In the genomic region with DNA sequence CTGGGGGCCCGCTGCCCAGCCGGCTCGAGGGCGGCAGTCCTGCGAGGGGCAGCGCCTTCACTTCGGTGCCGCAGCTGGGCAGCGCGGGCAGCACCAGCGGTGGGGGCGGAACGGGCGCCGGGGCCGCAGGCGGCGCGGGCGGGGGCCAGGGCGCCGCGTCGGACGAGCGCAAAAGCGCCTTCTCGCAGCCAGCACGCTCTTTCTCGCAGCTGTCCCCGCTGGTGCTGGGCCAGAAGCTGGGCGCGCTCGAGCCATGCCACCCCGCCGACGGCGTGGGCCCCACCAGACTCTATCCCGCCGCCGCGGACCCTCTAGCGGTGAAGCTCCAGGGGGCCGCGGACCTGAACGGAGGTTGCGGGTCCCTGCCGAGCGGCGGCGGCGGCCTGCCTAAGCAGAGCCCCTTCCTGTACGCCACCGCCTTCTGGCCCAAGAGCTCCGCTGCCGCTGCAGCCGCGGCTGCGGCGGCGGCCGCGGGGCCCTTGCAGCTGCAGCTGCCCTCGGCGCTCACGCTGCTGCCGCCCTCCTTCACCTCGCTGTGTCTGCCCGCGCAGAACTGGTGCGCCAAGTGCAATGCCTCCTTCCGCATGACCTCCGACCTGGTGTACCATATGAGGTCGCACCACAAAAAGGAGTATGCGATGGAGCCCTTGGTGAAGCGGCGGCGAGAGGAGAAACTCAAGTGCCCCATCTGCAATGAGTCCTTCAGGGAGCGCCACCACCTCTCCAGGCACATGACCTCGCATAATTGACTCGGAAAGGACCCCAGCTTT, we compare ENCODE assay signal across 8 cellular contexts. TPM values are rescaled to one million over a fixed set of nuclear protein-coding genes. Genes with fewer than 3 reads are reported as not detected.
DNase-seq lines count a peak whose midpoint lies in the region; ATAC-seq, FAIRE-seq and TF ChIP-seq lines count a peak whose summit lies in the region.

No MANE protein-coding gene starts in this region.

- H3K9me3 Mint-ChIP-seq in T-cell, result no peaks in the 10 kb centered on the region
- peaks cover 4 to 24% (median 18%) of the 10 kb centered on the region in 5 experiments for H3K9me3 Mint-ChIP-seq in brain
- peaks cover 0 to 2% of the 10 kb centered on the region in 2 donors for H3K9me3 Mint-ChIP-seq in stimulated activated naive B cell treated with anti-CD40 and anti-IgM and Interleukin-4, amounts not matched to agents 10 μg/mL and 1 μg/mL and 100 μg/mL, for 72 hours

- peak overlapping the region; percentile 67 for H3K4me3 ChIP-seq in AG09309 (ENCODE audit: control insufficient read depth, low read depth, low read length)
- H3K4me3 ChIP-seq in kidney (ENCODE audit: low read length in 2 of 2), result peak overlapping the region in 1 of 2 donors; percentile 47

- H3K27ac Mint-ChIP-seq in T-cell (peak overlapping the region; percentile 78 to 87), brain (peak overlapping the region in 2 of 5 experiments; percentile 32 to 85)
- peak overlapping the region; percentile 89 for H3K27ac Mint-ChIP-seq in stimulated activated naive B cell treated with anti-CD40 and anti-IgM and Interleukin-4, amounts not matched to agents 10 μg/mL and 1 μg/mL and 100 μg/mL, for 72 hours

- H3K36me3 Mint-ChIP-seq in T-cell (peaks cover 4% of the 10 kb centered on the region), brain (peaks cover 10% of the 10 kb centered on the region)
- peaks cover 11 to 15% of the 10 kb centered on the region in 2 donors for H3K36me3 Mint-ChIP-seq in stimulated activated naive B cell treated with anti-CD40 and anti-IgM and Interleukin-4, amounts not matched to agents 10 μg/mL and 1 μg/mL and 100 μg/mL, for 72 hours

- H3K9ac ChIP-seq in kidney (ENCODE audit: low read length in 2 of 2), result no peak overlapping the region

- H3K27me3 Mint-ChIP-seq in T-cell (peaks cover 4 to 6% of the 10 kb centered on the region in 2 donors), brain (peaks cover 97% of the 10 kb centered on the region)
- H3K27me3 Mint-ChIP-seq in stimulated activated naive B cell treated with anti-CD40 and anti-IgM and Interleukin-4, amounts not matched to agents 10 μg/mL and 1 μg/mL and 100 μg/mL, for 72 hours, result peaks cover 11 to 20% of the 10 kb centered on the region in 2 donors

- no peak for FAIRE-seq in kidney (lab: Jason Lieb, UNC)

- intact Hi-C loops in kidney (cut with DNase I), result no loop called here

- CTCF ChIA-PET in T-cell (lab: Charles Lee), result interaction anchor here (0.5 to 1.9 kb wide), 21 partner anchors 9 to 1725 kb away, joined by 3 to 27 read pairs (median 5); no protein-coding TSS in a partner anchor

- POLR2A ChIA-PET in T-cell (lab: Charles Lee), result interaction anchor here (0.5 to 1.2 kb wide), 4 partner anchors 30 to 168 kb away, joined by 3 to 4 read pairs (median 3); no protein-coding TSS in a partner anchor

- no peak for TF ChIP-seq CTCF in AG09309 (IDR thresholded peaks at IDR 0.05; ENCODE audit: control insufficient read depth, insufficient read depth, low read depth, low read length, missing control alignments)
- no peak for TF ChIP-seq CTCF in brain (conservative IDR thresholded peaks at IDR 0.05)
- TF ChIP-seq CTCF in kidney (IDR thresholded peaks at IDR 0.05; ENCODE audit: borderline replicate concordance, extremely low read depth, insufficient read depth), result no peak

- no peaks in the 10 kb centered on the region for H3K9me3 ChIP-seq in kidney (ENCODE audit: control insufficient read depth in 1 of 2, low read length in 2 of 2)

- no peaks in the 10 kb centered on the region for H3K36me3 ChIP-seq in kidney (ENCODE audit: control insufficient read depth in 1 of 2, insufficient read depth in 2 of 2, low read length in 2 of 2)

- H3K4me3 Mint-ChIP-seq in T-cell (peak overlapping the region; percentile 81 to 91 (median 90)), brain (peak overlapping the region; percentile 74 to 82 (median 79))
- H3K4me3 Mint-ChIP-seq in stimulated activated naive B cell treated with anti-CD40 and anti-IgM and Interleukin-4, amounts not matched to agents 10 μg/mL and 1 μg/mL and 100 μg/mL, for 72 hours, result peak overlapping the region; percentile 91 to 94

- peaks cover 0 to 4% of the 10 kb centered on the region in 2 donors for H3K4me1 ChIP-seq in kidney (ENCODE audit: control insufficient read depth in 1 of 2, insufficient read depth in 1 of 2, low read depth in 1 of 2, low read length in 2 of 2)

- DNase-seq in AG09309 (ENCODE audit: low read depth), result no peak
- peak in 33 of 34 experiments; percentile 27 to 62 (median 51) for DNase-seq in T-cell
- DNase-seq in kidney, result peak; percentile 79
- DNase-seq in stimulated activated naive B cell treated with anti-CD40 and anti-IgM and Interleukin-4, amounts not matched to agents 10 μg/mL and 1 μg/mL and 100 μg/mL, for 72 hours, result peak; percentile 63
- no peak for DNase-seq in superior temporal gyrus (ENCODE audit: extremely low spot score)

- H3K4me1 Mint-ChIP-seq in T-cell (peaks cover 18 to 20% (median 20%) of the 10 kb centered on the region in 3 donors), brain (peaks cover 22% of the 10 kb centered on the region)
- H3K4me1 Mint-ChIP-seq in stimulated activated naive B cell treated with anti-CD40 and anti-IgM and Interleukin-4, amounts not matched to agents 10 μg/mL and 1 μg/mL and 100 μg/mL, for 72 hours, result peaks cover 20 to 37% of the 10 kb centered on the region in 2 donors

- H3K27ac ChIP-seq in kidney (ENCODE audit: low read depth in 2 of 2, low read length in 2 of 2), result no peak overlapping the region

- ATAC-seq in GM19035 (IDR thresholded peaks at IDR 0.05; ENCODE audit: unreplicated experiment), result peak; percentile 57
- peak; percentile 52 for ATAC-seq in HG03159 (IDR thresholded peaks at IDR 0.05; ENCODE audit: unreplicated experiment)
- ATAC-seq in T-cell (replicated peaks in 1 of 4), result peak; percentile 64 to 71 (median 68)
- peak; percentile 70 for ATAC-seq in stimulated activated naive B cell treated with anti-CD40 and anti-IgM and Interleukin-4, amounts not matched to agents 10 μg/mL and 1 μg/mL and 100 μg/mL, for 72 hours (replicated peaks)

RNA-seq across cellular contexts. Expression of a gene that starts 5.7 kb away (rescaled TPM):
- 10 to 100 TPM; 10.5 to 18.7 (median 14.1) TPM for total RNA-seq in T-cell
- polyA plus RNA-seq in brain (ENCODE audit: insufficient read depth, low read depth, low replicate concordance), result 6.4 TPM
- total RNA-seq in kidney, result 4.2 TPM
- 0.75 TPM for polyA plus RNA-seq in kidney (ENCODE audit: insufficient read depth, low read depth, low replicate concordance)

Comparison
In these comparisons a context has a peak if more than half of its experiments do, and no peak if none do; other contexts are left out.
1. DNase-seq: peak in T-cell (33 of 34), kidney (single experiment) and stimulated activated naive B cell treated with anti-CD40 and anti-IgM and Interleukin-4, amounts not matched to agents 10 μg/mL and 1 μg/mL and 100 μg/mL, for 72 hours (single experiment); none in AG09309 (single experiment) and superior temporal gyrus (single experiment).
2. Peak in every context shown above with its lines, with median percentiles within 50 percentile points of each other: ATAC-seq and H3K4me3 Mint-ChIP-seq.